In genomic region chr7:129724796-129725195, GRCh38 we compare ENCODE assay signal across 1 cellular context.
TF ChIP-seq lines count a peak whose summit lies in the region.

No MANE protein-coding gene starts in this region.

TF ChIP-seq in GM12878, 131 proteins besides CTCF, POLR2A, EP300 and RAD21 (continued from another document):
- TF ChIP-seq REST (IDR thresholded peaks at IDR 0.05; ENCODE audit: low read depth, low read length) = no peak
- no peak for TF ChIP-seq HDAC2 (IDR thresholded peaks at IDR 0.05)
- no peak for TF ChIP-seq E2F8 (IDR thresholded peaks at IDR 0.05; ENCODE audit: low read depth, partially characterized antibody)
- no peak for TF ChIP-seq HDAC6 (IDR thresholded peaks at IDR 0.05; ENCODE audit: unreplicated experiment)
- TF ChIP-seq IRF4 (IDR thresholded peaks at IDR 0.05; ENCODE audit: low read depth, low read length) = no peak
- no peak for TF ChIP-seq MYC (IDR thresholded peaks at IDR 0.05; ENCODE audit: insufficient read depth, insufficient read length, insufficient replicate concordance, low read length, severe bottlenecking)
- no peak for TF ChIP-seq FOXK2 (IDR thresholded peaks at IDR 0.05)
- no peak for TF ChIP-seq FOXM1 (IDR thresholded peaks at IDR 0.05; ENCODE audit: low read depth, low read length)
- no peak for TF ChIP-seq RELA (IDR thresholded peaks at IDR 0.05; ENCODE audit: borderline replicate concordance, partially characterized antibody)
- TF ChIP-seq STAT3 (IDR thresholded peaks at IDR 0.05; ENCODE audit: low read depth, low read length) = no peak
- TF ChIP-seq MLLT1 (IDR thresholded peaks at IDR 0.05) = no peak
- no peak for TF ChIP-seq RB1 (IDR thresholded peaks at IDR 0.05; ENCODE audit: borderline replicate concordance)
TF ChIP-seq in GM12878: peak in this region for 0.
